ENCODE assay signal across 18 cellular contexts in genomic region chr22:26445577-26446275, GRCh38.
"Had no signal": no experiment of that assay in that cellular context is flagged by ENCODE, and none has a peak within 500 bp of the region (broad histone marks: within the 10 kb centered on the region; RNA-seq: fewer than 3 reads in every experiment).

No MANE protein-coding gene starts in this region.

- H3K4me3 ChIP-seq: ascending aorta, heart left ventricle, left ventricle myocardium inferior, thoracic aorta, uterus had no signal

- H3K36me3 ChIP-seq: thoracic aorta, uterus had no signal

- DNase-seq: activated CD4-positive, alpha-beta memory T cell treated with anti-CD3 and anti-CD28 coated beads for 36 hours; activated CD4-positive, alpha-beta T cell treated with anti-CD3 and anti-CD28 coated beads for 1 hour; activated gamma-delta T cell; activated naive CD8-positive, alpha-beta T cell treated with anti-CD3 and anti-CD28 coated beads, Interleukin-2, amount 10 ng/mL, durations not matched to agents 7 days and 5 days; activated T-cell treated with anti-CD3 and anti-CD28 coated beads, Interleukin-2, amount 50 U/mL, for 48 hours; effector CD4-positive, alpha-beta T cell; foreskin melanocyte; heart left ventricle; islet precursor cell; left ventricle myocardium inferior; nephron progenitor cell; stimulated activated CD4-positive, alpha-beta T cell treated with anti-CD3 and anti-CD28 coated beads, Interleukin-4, amount 100 ng/mL, for 1 hour; stimulated activated CD8-positive, alpha-beta memory T cell treated with anti-CD3 and anti-CD28 coated beads, Interleukin-4, amount 100 ng/mL, for 48 hours; uterus had no signal

- H3K9me3 ChIP-seq: ascending aorta, heart left ventricle, left ventricle myocardium inferior, thoracic aorta, uterus had no signal

- H3K27ac ChIP-seq: ascending aorta, left ventricle myocardium inferior, thoracic aorta, uterus had no signal

- H3K4me1 ChIP-seq: ascending aorta, uterus had no signal

- H3K27me3 ChIP-seq: ascending aorta, heart left ventricle, uterus had no signal

- H3K9me3 Mint-ChIP-seq: activated CD4-positive, alpha-beta memory T cell treated with anti-CD3 and anti-CD28 coated beads for 36 hours; activated naive CD8-positive, alpha-beta T cell treated with anti-CD3 and anti-CD28 coated beads, Interleukin-2, amount 10 ng/mL, durations not matched to agents 7 days and 5 days; memory B cell; nephron progenitor cell; stimulated activated naive CD8-positive, alpha-beta T cell treated with anti-CD3 and anti-CD28 coated beads, Interleukin-15, Interleukin-2, amounts not matched to agents 100 ng/mL and 50 ng/mL, for 24 hours had no signal

- H3K4me1 Mint-ChIP-seq: memory B cell had no signal

- H3K27me3 Mint-ChIP-seq: activated CD4-positive, alpha-beta memory T cell treated with anti-CD3 and anti-CD28 coated beads for 36 hours; activated naive CD8-positive, alpha-beta T cell treated with anti-CD3 and anti-CD28 coated beads, Interleukin-2, amount 10 ng/mL, durations not matched to agents 7 days and 5 days; memory B cell; stimulated activated naive CD8-positive, alpha-beta T cell treated with anti-CD3 and anti-CD28 coated beads, Interleukin-15, Interleukin-2, amounts not matched to agents 100 ng/mL and 50 ng/mL, for 24 hours had no signal

- H3K27ac Mint-ChIP-seq: activated CD4-positive, alpha-beta memory T cell treated with anti-CD3 and anti-CD28 coated beads for 36 hours; activated naive CD8-positive, alpha-beta T cell treated with anti-CD3 and anti-CD28 coated beads, Interleukin-2, amount 10 ng/mL, durations not matched to agents 7 days and 5 days; memory B cell; nephron progenitor cell; stimulated activated naive CD8-positive, alpha-beta T cell treated with anti-CD3 and anti-CD28 coated beads, Interleukin-15, Interleukin-2, amounts not matched to agents 100 ng/mL and 50 ng/mL, for 24 hours had no signal

- ATAC-seq: heart left ventricle had no signal

- H3K4me3 Mint-ChIP-seq: activated CD4-positive, alpha-beta memory T cell treated with anti-CD3 and anti-CD28 coated beads for 36 hours; activated naive CD8-positive, alpha-beta T cell treated with anti-CD3 and anti-CD28 coated beads, Interleukin-2, amount 10 ng/mL, durations not matched to agents 7 days and 5 days; memory B cell; nephron progenitor cell; stimulated activated naive CD8-positive, alpha-beta T cell treated with anti-CD3 and anti-CD28 coated beads, Interleukin-15, Interleukin-2, amounts not matched to agents 100 ng/mL and 50 ng/mL, for 24 hours had no signal
